ENCODE assay signal across 22 cellular contexts in the genomic region with DNA sequence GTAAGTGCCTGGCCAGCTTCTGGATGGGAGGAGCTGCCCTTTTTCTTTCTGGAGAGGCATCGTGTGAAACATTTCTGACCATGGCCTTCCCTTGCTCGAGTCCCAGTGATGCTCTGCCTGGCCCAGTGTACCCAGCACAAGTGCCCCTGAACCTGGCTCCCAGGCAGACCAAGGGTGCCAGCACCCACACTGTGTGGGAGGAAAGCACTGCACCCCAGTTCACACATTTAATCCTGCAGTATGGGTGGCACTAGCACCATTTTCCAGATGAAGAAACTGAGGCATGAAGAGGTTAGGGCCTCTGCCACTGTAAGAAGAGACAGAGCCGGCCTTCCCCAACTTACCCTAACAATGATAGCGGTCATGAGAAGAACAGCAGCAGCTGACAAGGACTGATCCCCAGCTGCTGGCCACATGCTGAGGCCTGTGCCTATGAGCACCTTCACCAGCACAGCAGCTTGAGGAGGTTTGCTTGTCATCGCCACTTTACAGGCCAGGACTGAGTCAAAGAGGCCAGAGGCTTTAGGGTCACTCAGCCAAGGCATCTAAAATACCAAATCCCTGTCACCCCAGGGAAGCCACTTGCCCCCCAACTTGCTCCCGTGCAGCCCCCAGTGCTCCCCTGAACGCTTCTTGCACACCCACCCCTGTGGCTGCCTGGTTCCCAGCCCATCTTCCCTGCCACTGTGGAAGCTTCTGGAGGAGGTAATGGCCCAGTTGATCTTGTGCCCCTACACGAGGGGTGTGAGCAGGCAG. TPM values are rescaled to one million over a fixed set of nuclear protein-coding genes. Genes with fewer than 3 reads are reported as not detected.
"Had no signal": no experiment of that assay in that cellular context is flagged by ENCODE, and none has a peak within 500 bp of the region (broad histone marks: within the 10 kb centered on the region; RNA-seq: fewer than 3 reads in every experiment).

No MANE protein-coding gene starts in this region.

- H3K27ac Mint-ChIP-seq: activated CD8-positive, alpha-beta T cell treated with anti-CD3 and anti-CD28 coated beads, Interleukin-2, amount 10 ng/mL, durations not matched to agents 7 days and 5 days; activated naive CD4-positive, alpha-beta T cell treated with anti-CD3 and anti-CD28 coated beads, Interleukin-2, amount 50 U/mL, for 24 hours; endodermal cell; naive B cell; stimulated activated naive B cell treated with anti-CD40 and anti-IgM and Interleukin-4, amounts not matched to agents 10 μg/mL and 1 μg/mL and 100 μg/mL, for 72 hours had no signal

- H3K27ac ChIP-seq: dorsolateral prefrontal cortex, epithelial cell of prostate, neutrophil, parathyroid adenoma, thyroid gland had no signal

- H3K79me2 ChIP-seq: parathyroid adenoma had no signal

- DNase-seq: activated CD4-positive, alpha-beta T cell treated with anti-CD3 and anti-CD28 coated beads for 48 hours; activated CD4-positive, CD25-positive, alpha-beta regulatory T cell; activated CD8-positive, alpha-beta memory T cell treated with anti-CD3 and anti-CD28 coated beads, Interleukin-2, amount 50 U/mL, for 4 hours; activated effector memory CD4-positive, alpha-beta T cell treated with anti-CD3 and anti-CD28 coated beads, Interleukin-2, amount 50 U/mL, for 16 hours; activated T-cell treated with anti-CD3 and anti-CD28 coated beads, Interleukin-2, amount 50 U/mL, for 48 hours; endodermal cell; foreskin melanocyte; hypothalamus; naive B cell; stimulated activated naive B cell treated with anti-CD40 and anti-IgM and Interleukin-4, amounts not matched to agents 10 μg/mL and 1 μg/mL and 100 μg/mL, for 72 hours; T1000; thyroid gland had no signal

- H2AFZ ChIP-seq: parathyroid adenoma had no signal

- H3K4me3 Mint-ChIP-seq: activated CD8-positive, alpha-beta T cell treated with anti-CD3 and anti-CD28 coated beads, Interleukin-2, amount 10 ng/mL, durations not matched to agents 7 days and 5 days; activated naive CD4-positive, alpha-beta T cell treated with anti-CD3 and anti-CD28 coated beads, Interleukin-2, amount 50 U/mL, for 24 hours; endodermal cell; stimulated activated naive B cell treated with anti-CD40 and anti-IgM and Interleukin-4, amounts not matched to agents 10 μg/mL and 1 μg/mL and 100 μg/mL, for 72 hours had no signal

- H3K9me3 ChIP-seq: neutrophil, thyroid gland had no signal

- H3K36me3 Mint-ChIP-seq: activated naive CD4-positive, alpha-beta T cell treated with anti-CD3 and anti-CD28 coated beads, Interleukin-2, amount 50 U/mL, for 24 hours; naive B cell; stimulated activated naive B cell treated with anti-CD40 and anti-IgM and Interleukin-4, amounts not matched to agents 10 μg/mL and 1 μg/mL and 100 μg/mL, for 72 hours had no signal

- H3K4me1 ChIP-seq: parathyroid adenoma, thyroid gland had no signal

- ATAC-seq: activated CD8-positive, alpha-beta T cell treated with anti-CD3 and anti-CD28 coated beads, Interleukin-2, amount 10 ng/mL, durations not matched to agents 7 days and 5 days; stimulated activated naive B cell treated with anti-CD40 and anti-IgM and Interleukin-4, amounts not matched to agents 10 μg/mL and 1 μg/mL and 100 μg/mL, for 72 hours had no signal

- H3K9ac ChIP-seq: parathyroid adenoma had no signal

- H3K4me1 Mint-ChIP-seq: activated naive CD4-positive, alpha-beta T cell treated with anti-CD3 and anti-CD28 coated beads, Interleukin-2, amount 50 U/mL, for 24 hours; naive B cell; stimulated activated naive B cell treated with anti-CD40 and anti-IgM and Interleukin-4, amounts not matched to agents 10 μg/mL and 1 μg/mL and 100 μg/mL, for 72 hours had no signal

- H3K27me3 ChIP-seq: neutrophil, thyroid gland had no signal

- H3K4me3 ChIP-seq: dorsolateral prefrontal cortex, thyroid gland had no signal

- H3K36me3 ChIP-seq: neutrophil, thyroid gland had no signal

RNA-seq across cellular contexts. Expression of a gene that starts 15.0 kb away (rescaled TPM):
- total RNA-seq: activated CD8-positive, alpha-beta T cell treated with anti-CD3 and anti-CD28 coated beads, Interleukin-2, amount 10 ng/mL, durations not matched to agents 7 days and 5 days; dorsolateral prefrontal cortex; endodermal cell; lung microvascular endothelial cell; subcutaneous adipose tissue; T-helper 1 cell treated with Interleukin-12 subunit alpha and Interleukin-12 subunit beta and Interleukin-4 antibody, amounts not matched to agents 30 ng/mL and 1 ng/mL, for 36 hours; thyroid gland had no signal
- polyA plus RNA-seq: keratinocyte had no signal
